ENCODE assay signal across 9 cellular contexts in the genomic region with DNA sequence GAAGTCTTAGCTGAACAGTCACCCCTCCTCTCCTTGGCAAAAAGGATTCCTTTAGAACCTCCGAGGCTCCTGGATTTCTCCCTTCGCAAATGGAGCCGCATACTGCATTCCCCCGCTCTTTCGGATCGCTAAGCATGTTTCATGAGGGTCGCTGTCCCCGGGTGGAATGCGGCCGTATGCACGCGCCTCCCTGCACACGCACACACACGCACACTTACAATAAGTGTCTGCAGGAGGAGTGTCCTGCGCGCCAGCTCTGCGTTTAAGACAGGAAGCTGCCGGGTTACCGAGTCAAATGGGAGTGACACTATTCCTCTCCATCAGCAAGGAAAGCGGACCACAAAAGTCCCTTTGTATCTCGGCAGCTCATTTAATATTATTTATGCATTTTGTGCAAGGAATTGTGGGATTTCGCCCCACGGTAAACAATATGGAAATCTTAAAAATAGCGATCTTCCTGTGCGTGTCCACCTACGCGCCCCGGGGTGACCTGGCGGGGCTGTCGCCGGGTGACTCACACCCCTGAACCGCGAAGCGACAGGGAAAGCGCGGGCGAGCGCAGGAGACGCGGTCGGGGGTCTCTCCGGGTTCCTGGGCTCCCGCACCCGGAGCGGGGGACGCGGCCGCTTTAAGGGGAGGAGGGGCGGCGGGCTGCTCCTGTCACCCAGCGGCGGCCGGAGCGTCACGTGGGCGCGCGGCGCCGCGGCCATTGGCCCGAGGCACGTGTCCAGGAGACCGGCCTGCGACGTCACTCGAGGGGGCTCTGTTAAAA. TPM values are rescaled to one million over a fixed set of nuclear protein-coding genes. Genes with fewer than 3 reads are reported as not detected.
DNase-seq lines count a peak whose midpoint lies in the region; ATAC-seq, FAIRE-seq and TF ChIP-seq lines count a peak whose summit lies in the region.
"Had no signal": no experiment of that assay in that cellular context is flagged by ENCODE, and none has a peak within 500 bp of the region (broad histone marks: within the 10 kb centered on the region; RNA-seq: fewer than 3 reads in every experiment).

No MANE protein-coding gene starts in this region.

- H3K4me3 ChIP-seq in liver (ENCODE audit: low read depth in 1 of 3, low read length in 3 of 3) (peak overlapping the region; percentile 32 to 49 (median 41)), HepG2 (replicated peaks in 1 of 3; ENCODE audit: insufficient read depth in 1 of 3, low read depth in 2 of 3, low read length in 3 of 3) (no peak overlapping the region), kidney epithelial cell (ENCODE audit: low read depth, low read length) (peak overlapping the region; percentile 26), skin epidermis (peak overlapping the region; percentile 12 to 47 (median 29))

- H4K20me1 ChIP-seq in HepG2 (ENCODE audit: insufficient read depth, low read length) = no peaks in the 10 kb centered on the region

- TF ChIP-seq EP300 in HepG2 (IDR thresholded peaks at IDR 0.05; ENCODE audit: low read depth in 2 of 2, low read length in 2 of 2) = no peak
- no peak for TF ChIP-seq EP300 in HepG2 (CRISPR knock-in tag; IDR thresholded peaks at IDR 0.05; ENCODE audit: borderline replicate concordance)

- peaks cover 75% of the 10 kb centered on the region for H3K27me3 Mint-ChIP-seq in central memory CD8-positive, alpha-beta T cell

- BruUV-seq in HepG2 (replicated peaks; lab: Mats Ljungman, UMichigan) = no TSS peak

- 3% methylated on average over 67 of the region's 67 CpGs for WGBS in liver
- WGBS in HepG2 (ENCODE audit: low lambda C conversion rate) = 71% methylated on average over 56 of the region's 67 CpGs

- peaks cover 28% of the 10 kb centered on the region for H3K4me1 Mint-ChIP-seq in central memory CD8-positive, alpha-beta T cell

- peak overlapping the region; percentile 74 for H3K4me3 Mint-ChIP-seq in central memory CD8-positive, alpha-beta T cell

- TF ChIP-seq CTCF in liver (IDR thresholded peaks at IDR 0.05; ENCODE audit: low read depth, low read length, missing input control) (no peak), HepG2 (CRISPR knock-in tag; IDR thresholded peaks at IDR 0.05) (no peak), kidney epithelial cell (IDR thresholded peaks at IDR 0.05; ENCODE audit: insufficient read depth, low read length, poor library complexity, severe bottlenecking) (no peak)

- no peak overlapping the region for H2AFZ ChIP-seq in HepG2 (ENCODE audit: low read length)

- in situ Hi-C loops in HepG2 (cut with HindIII; ENCODE audit: extremely low pct_ligation_motif_present, low pct_unique_long_range_greater_than_20kb) = no loop called here

- no peak overlapping the region for H3K4me2 ChIP-seq in HepG2 (ENCODE audit: low read depth, low read length)

- H3K36me3 Mint-ChIP-seq in central memory CD8-positive, alpha-beta T cell (ENCODE audit: insufficient read depth) = peaks cover 9% of the 10 kb centered on the region

- TF ChIP-seq RAD21 in liver (IDR thresholded peaks at IDR 0.05) = no peak
- no peak for TF ChIP-seq RAD21 in HepG2 (CRISPR knock-in tag; IDR thresholded peaks at IDR 0.05)

- H3K9ac ChIP-seq in liver (ENCODE audit: low read depth in 1 of 2, low read length in 2 of 2) = no peak overlapping the region
- no peak overlapping the region for H3K9ac ChIP-seq in HepG2 (ENCODE audit: insufficient read depth, low read depth, low read length)

- CTCF ChIA-PET in HepG2 (lab: Yijun Ruan, JAX; ENCODE audit: low intra/inter-chr PET ratio, low total read pairs) = no interaction called here

- TF ChIP-seq POLR2A in HepG2 (IDR thresholded peaks at IDR 0.05; ENCODE audit: insufficient read depth in 1 of 2, low read depth in 2 of 2, low read length in 2 of 2) = no peak

- H3K27me3 ChIP-seq in liver (ENCODE audit: control insufficient read depth in 4 of 4, insufficient read depth in 4 of 4, low read length in 3 of 4) = peaks cover 13 to 51% (median 34%) of the 10 kb centered on the region in 4 donors
- peaks cover 7 to 78% of the 10 kb centered on the region in 2 experiments for H3K27me3 ChIP-seq in HepG2 (ENCODE audit: control insufficient read depth in 1 of 2, insufficient read depth in 2 of 2, low read length in 2 of 2)
- H3K27me3 ChIP-seq in kidney epithelial cell (ENCODE audit: control insufficient read depth, insufficient read depth, low read length) = peaks cover 93% of the 10 kb centered on the region

- no peak for FAIRE-seq in HepG2 (lab: Jason Lieb, UNC)
- FAIRE-seq: colon had no signal

- ATAC-seq in HepG2 (no peak), GM19395 (IDR thresholded peaks at IDR 0.05; ENCODE audit: unreplicated experiment) (no peak)
- no peak for ATAC-seq in central memory CD8-positive, alpha-beta T cell (replicated peaks; ENCODE audit: extremely low read depth, poor library complexity, severe bottlenecking)

- H3K27ac ChIP-seq in liver (ENCODE audit: low read depth in 1 of 2, low read length in 2 of 2) = no peak overlapping the region
- H3K27ac ChIP-seq in HepG2 (ENCODE audit: extremely low read length, insufficient read depth, low read length) = no peak overlapping the region
- H3K27ac ChIP-seq in skin epidermis = no peak overlapping the region

- DNase-seq in HepG2 (ENCODE audit: low spot score) (no peak), NCI-H748 treated with DMSO at 0.1 percent for 48 hours (lab: John Stamatoyannopoulos, UW) (peak; percentile 65), kidney epithelial cell (ENCODE audit: low read depth) (no peak), OCI-M2 (lab: John Stamatoyannopoulos, UW; ENCODE audit: unreplicated experiment) (no peak)
- DNase-seq in central memory CD8-positive, alpha-beta T cell (ENCODE audit: low spot score in 2 of 2) = no peak

- peaks cover 0 to 1% (median 0%) of the 10 kb centered on the region in 4 donors for H3K36me3 ChIP-seq in liver (ENCODE audit: control insufficient read depth in 4 of 4, insufficient read depth in 3 of 4, low read depth in 1 of 4, low read length in 3 of 4)
- no peaks in the 10 kb centered on the region for H3K36me3 ChIP-seq in HepG2 (replicated peaks in 1 of 2; ENCODE audit: control insufficient read depth in 1 of 2, insufficient read depth in 2 of 2, low read length in 2 of 2)
- H3K36me3 ChIP-seq in kidney epithelial cell (ENCODE audit: control insufficient read depth, insufficient read depth, low read length) = no peaks in the 10 kb centered on the region

- no peak overlapping the region for H3K27ac Mint-ChIP-seq in central memory CD8-positive, alpha-beta T cell (ENCODE audit: low read depth)

- peaks cover 14 to 27% (median 18%) of the 10 kb centered on the region in 4 donors for H3K4me1 ChIP-seq in liver (ENCODE audit: control insufficient read depth in 4 of 4, insufficient read depth in 4 of 4, low read length in 3 of 4)
- no peaks in the 10 kb centered on the region for H3K4me1 ChIP-seq in HepG2 (ENCODE audit: insufficient read depth, low read length)

- POLR2A ChIA-PET in HepG2 (lab: Yijun Ruan, JAX) = no interaction called here

- H3K9me3 ChIP-seq in liver (ENCODE audit: control insufficient read depth in 4 of 4, low read length in 3 of 4) = no peaks in the 10 kb centered on the region
- no peaks in the 10 kb centered on the region for H3K9me3 ChIP-seq in HepG2 (ENCODE audit: low read length)

- no peaks in the 10 kb centered on the region for H3K9me3 Mint-ChIP-seq in central memory CD8-positive, alpha-beta T cell

- intact Hi-C loops in HepG2 (cut with micrococcal nuclease; ENCODE audit: unreplicated experiment) = no loop called here

- no peaks in the 10 kb centered on the region for H3K79me2 ChIP-seq in HepG2 (ENCODE audit: insufficient read depth, low read length)

TF ChIP-seq in liver, 16 proteins besides CTCF, POLR2A, EP300 and RAD21 (continues in another document):
- no peak for TF ChIP-seq NR2F2 (IDR thresholded peaks at IDR 0.05)
- no peak for TF ChIP-seq SP1 (IDR thresholded peaks at IDR 0.05)
- no peak for TF ChIP-seq FOXA2 (IDR thresholded peaks at IDR 0.05)
- no peak for TF ChIP-seq EGR1 (IDR thresholded peaks at IDR 0.05; ENCODE audit: low read depth in 2 of 2)
- TF ChIP-seq YY1 (IDR thresholded peaks at IDR 0.05) = no peak

TF ChIP-seq in HepG2, 621 proteins besides CTCF, POLR2A, EP300 and RAD21 (continues in another document):
- TF ChIP-seq TCF7 (IDR thresholded peaks at IDR 0.05; ENCODE audit: low read depth) = no peak
- no peak for TF ChIP-seq POLR2AphosphoS5 (IDR thresholded peaks at IDR 0.05; ENCODE audit: low read depth, low read length)
- TF ChIP-seq JUN (CRISPR knock-in tag; IDR thresholded peaks at IDR 0.05) = no peak

RNA-seq across cellular contexts. Expression of gene EN2, which starts 1.0 kb away (rescaled TPM):
- total RNA-seq in liver (under 1 TPM in 1 of 2 donors, not detected in 1; under 0.01 TPM), HepG2 (2016; rRNA removed; fragmentation: Illumina TruSeq; extraction: Trizol) (not detected in 2 replicates), kidney epithelial cell (0.07 and 0.17 TPM in 2 replicates)
- polyA plus RNA-seq in liver (not detected), HepG2 (2011; rRNA removed) (not detected in 2 replicates)
- total RNA-seq in HepG2 (2016; cell fraction: cytosol; rRNA removed; fragmentation: Illumina TruSeq; extraction: Trizol; ENCODE audit: low read depth) = not detected in 2 replicates
- total RNA-seq in HepG2 (2016; cell fraction: insoluble cytoplasmic fraction; rRNA removed; fragmentation: Illumina TruSeq; extraction: Trizol) = not detected in 2 replicates
- not detected in 2 replicates for total RNA-seq in HepG2 (2016; cell fraction: membrane; rRNA removed; fragmentation: Illumina TruSeq; extraction: Trizol)
- not detected in 2 replicates for total RNA-seq in HepG2 (2016; cell fraction: nucleus; rRNA removed; fragmentation: Illumina TruSeq; extraction: Trizol)
- polyA plus RNA-seq in HepG2 (2011; cell fraction: cytosol; rRNA removed) = not detected in 2 replicates
- not detected in 2 replicates for polyA plus RNA-seq in HepG2 (2011; cell fraction: nucleus; rRNA removed)
- not detected in 2 replicates for polyA plus RNA-seq in HepG2 (2012)
- not detected in 2 replicates for polyA plus RNA-seq in HepG2 (2016; cell fraction: cytosol; fragmentation: Illumina TruSeq; extraction: Trizol; ENCODE audit: low read depth)
- polyA plus RNA-seq in HepG2 (2016; cell fraction: insoluble cytoplasmic fraction; fragmentation: Illumina TruSeq; extraction: Trizol; ENCODE audit: low read depth) = not detected in 2 replicates
- polyA plus RNA-seq in HepG2 (2016; cell fraction: membrane; fragmentation: Illumina TruSeq; extraction: Trizol; ENCODE audit: low read depth) = not detected in 2 replicates
- not detected in 2 replicates for polyA plus RNA-seq in HepG2 (2016; cell fraction: nucleus; fragmentation: Illumina TruSeq; extraction: Trizol; ENCODE audit: insufficient read depth, low read depth)
- polyA minus RNA-seq in HepG2 (2011; rRNA and poly(A)+ RNA removed; ENCODE audit: low replicate concordance) = not detected in 2 replicates
- not detected in 2 replicates for polyA minus RNA-seq in HepG2 (2011; cell fraction: cytosol; rRNA and poly(A)+ RNA removed)
- polyA minus RNA-seq in HepG2 (2011; cell fraction: nucleus; rRNA and poly(A)+ RNA removed) = not detected in 2 replicates

Comparison
In these comparisons a context has a peak if more than half of its experiments do, and no peak if none do; other contexts are left out.
1. H3K4me3 ChIP-seq: peak in liver (3 of 3), kidney epithelial cell (single experiment) and skin epidermis (7 of 7); none in HepG2 (0 of 3).